1 cellular context compared by ENCODE assay signal in the genomic region with DNA sequence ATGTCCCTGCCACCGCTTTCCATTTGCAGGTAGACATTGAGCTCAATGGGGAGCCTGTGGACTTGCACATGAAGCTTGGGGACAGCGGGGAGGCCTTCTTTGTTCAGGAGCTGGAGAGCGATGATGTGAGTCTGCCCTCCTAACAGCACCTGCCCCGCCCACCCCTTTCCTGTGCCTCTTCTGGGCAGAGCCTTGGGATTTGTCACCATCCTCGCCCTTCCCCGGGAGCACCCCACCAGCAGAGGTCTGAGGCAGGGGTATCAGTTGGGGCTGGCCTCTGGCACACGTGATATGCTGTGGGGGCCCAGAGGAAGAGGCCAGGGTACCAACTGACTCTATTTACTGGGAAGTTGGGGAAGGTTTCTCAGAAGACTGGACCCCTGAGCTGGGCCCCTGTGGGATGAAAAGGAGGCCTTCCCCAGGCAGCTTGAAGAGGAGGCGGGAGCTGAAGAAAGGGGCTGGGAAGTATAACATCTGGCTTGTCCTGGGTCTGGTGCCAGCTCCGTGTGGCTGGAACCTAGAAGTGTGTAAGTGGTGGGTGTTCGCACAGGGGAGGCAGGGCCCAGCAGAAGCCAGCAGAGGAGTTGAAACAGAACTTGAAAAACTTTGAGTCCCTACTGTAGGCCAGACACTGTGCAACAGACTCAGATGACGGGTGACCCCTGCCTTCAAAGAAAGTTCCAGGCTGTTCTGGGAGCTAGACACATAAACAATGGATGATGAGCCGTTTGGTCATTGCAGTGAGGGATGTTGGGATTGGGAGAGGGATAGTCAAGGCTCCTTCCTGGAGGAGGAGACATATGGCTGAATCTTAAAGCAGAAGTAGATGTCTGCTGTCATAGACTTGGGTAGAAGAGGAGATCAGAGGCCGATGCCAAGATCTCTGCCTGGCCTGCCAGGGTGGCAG.
TF ChIP-seq lines count a peak whose summit lies in the region.

No MANE protein-coding gene starts in this region.

TF ChIP-seq in H1, 55 proteins besides CTCF, POLR2A, EP300 and RAD21:
- TF ChIP-seq POLR2AphosphoS5 (IDR thresholded peaks at IDR 0.05; ENCODE audit: low read depth, low read length) (no peak), SRF (IDR thresholded peaks at IDR 0.05; ENCODE audit: low read depth, low read length) (no peak), SP2 (IDR thresholded peaks at IDR 0.05; ENCODE audit: low read length) (no peak), TBP (IDR thresholded peaks at IDR 0.05; ENCODE audit: low read depth, low read length) (no peak), SUZ12 (IDR thresholded peaks at IDR 0.05; ENCODE audit: low read length) (no peak), CREB1 (IDR thresholded peaks at IDR 0.05) (no peak), NANOG (IDR thresholded peaks at IDR 0.05; ENCODE audit: insufficient read depth, low read depth, low read length, poor library complexity, severe bottlenecking) (no peak), PHF8 (conservative IDR thresholded peaks at IDR 0.05; ENCODE audit: low read depth, low read length) (no peak), RNF2 (IDR thresholded peaks at IDR 0.05; ENCODE audit: borderline replicate concordance, low read depth, low read length, missing control alignments, poor library complexity, severe bottlenecking) (no peak), NRF1 (IDR thresholded peaks at IDR 0.05; ENCODE audit: low read depth, low read length) (no peak), MAFK (IDR thresholded peaks at IDR 0.05; ENCODE audit: low read depth, low read length) (no peak), BRCA1 (IDR thresholded peaks at IDR 0.05; ENCODE audit: low read depth, low read length) (no peak), CBX8 (IDR thresholded peaks at IDR 0.05; ENCODE audit: borderline replicate concordance, low read depth, low read length) (no peak), BCL11A (IDR thresholded peaks at IDR 0.05; ENCODE audit: low read depth in 2 of 2, low read length in 2 of 2) (no peak), ASH2L (IDR thresholded peaks at IDR 0.05; ENCODE audit: low read length) (no peak), HDAC2 (IDR thresholded peaks at IDR 0.05; ENCODE audit: borderline replicate concordance in 1 of 2, low read depth in 2 of 2, low read length in 2 of 2) (no peak), SP4 (IDR thresholded peaks at IDR 0.05; ENCODE audit: low read length) (no peak)
- TF ChIP-seq, protein P1, sequence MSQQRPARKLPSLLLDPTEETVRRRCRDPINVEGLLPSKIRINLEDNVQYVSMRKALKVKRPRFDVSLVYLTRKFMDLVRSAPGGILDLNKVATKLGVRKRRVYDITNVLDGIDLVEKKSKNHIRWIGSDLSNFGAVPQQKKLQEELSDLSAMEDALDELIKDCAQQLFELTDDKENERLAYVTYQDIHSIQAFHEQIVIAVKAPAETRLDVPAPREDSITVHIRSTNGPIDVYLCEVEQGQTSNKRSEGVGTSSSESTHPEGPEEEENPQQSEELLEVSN (IDR thresholded peaks at IDR 0.05): no peak
